Comparison of ENCODE assay signal across 25 cellular contexts in the genomic region with DNA sequence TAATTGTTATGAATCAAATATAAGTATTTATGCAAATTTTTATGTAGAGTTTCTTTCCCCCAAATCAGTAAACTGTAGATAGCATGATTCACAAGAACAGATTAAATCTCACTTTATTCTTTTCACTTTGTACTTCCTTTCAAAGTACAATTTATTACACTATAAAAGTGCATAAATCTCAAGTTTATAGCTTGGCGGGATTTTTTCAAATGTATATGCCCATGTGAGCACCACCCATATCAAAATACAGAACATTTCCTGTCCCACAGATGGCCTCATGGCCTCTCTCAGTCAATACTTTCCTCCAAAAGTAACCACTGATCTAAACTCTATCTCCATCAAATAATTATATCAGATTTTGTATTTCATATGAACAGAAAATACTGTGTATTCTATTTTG.
DNase-seq lines count a peak whose midpoint lies in the region; FAIRE-seq and TF ChIP-seq lines count a peak whose summit lies in the region.
"Had no signal": no experiment of that assay in that cellular context is flagged by ENCODE, and none has a peak within 500 bp of the region (broad histone marks: within the 10 kb centered on the region; RNA-seq: fewer than 3 reads in every experiment).

No MANE protein-coding gene starts in this region.

- H3K27ac ChIP-seq in BLaER1 treated with 17β-estradiol and CSF1 and Interleukin-3, amounts not matched to agents 10 nM and 100 nM = peak overlapping the region in 6 of 11 experiments; percentile 43 to 73 (median 64); a peak in 12 of 22 replicates
- H3K27ac ChIP-seq in astrocyte (ENCODE audit: low read depth, low read length) = no peak overlapping the region

- H2AFZ ChIP-seq in astrocyte (ENCODE audit: low read depth, low read length) = no peak overlapping the region

- peaks cover 30% of the 10 kb centered on the region for H3K4me1 Mint-ChIP-seq in astrocyte (ENCODE audit: low read depth, unreplicated experiment)

- H3K4me1 ChIP-seq in BLaER1 treated with 17β-estradiol and CSF1 and Interleukin-3, amounts not matched to agents 10 nM and 100 nM = peaks cover 27 to 78% (median 60%) of the 10 kb centered on the region in 10 experiments
- H3K4me1 ChIP-seq in astrocyte (ENCODE audit: insufficient read depth, low read length) = peaks cover 20% of the 10 kb centered on the region
- H3K4me1 ChIP-seq: BE2C had no signal

- no peak for TF ChIP-seq CTCF in astrocyte (IDR thresholded peaks at IDR 0.05; ENCODE audit: insufficient read depth, low read depth, low read length)

- H3K4me3 Mint-ChIP-seq in astrocyte (ENCODE audit: unreplicated experiment) = no peak overlapping the region
- H3K4me3 Mint-ChIP-seq: CD14-positive monocyte; CD4-positive, alpha-beta memory T cell; CD4-positive, CD25-positive, alpha-beta regulatory T cell; CD8-positive, alpha-beta memory T cell had no signal

- H3K9me3 ChIP-seq in BLaER1 treated with 17β-estradiol and CSF1 and Interleukin-3, amounts not matched to agents 10 nM and 100 nM (replicated peaks in 1 of 11) = peaks cover 0 to 29% (median 20%) of the 10 kb centered on the region in 11 experiments; a peak in 18 of 22 replicates
- no peaks in the 10 kb centered on the region for H3K9me3 ChIP-seq in astrocyte (ENCODE audit: insufficient read depth, low read depth, low read length)
- H3K9me3 ChIP-seq: BE2C had no signal

- H3K9me3 Mint-ChIP-seq in astrocyte (ENCODE audit: unreplicated experiment) = peaks cover 2% of the 10 kb centered on the region

- peak overlapping the region in 2 of 11 experiments; percentile 16 to 48; a peak in 3 of 22 replicates for H3K9ac ChIP-seq in BLaER1 treated with 17β-estradiol and CSF1 and Interleukin-3, amounts not matched to agents 10 nM and 100 nM
- no peak overlapping the region for H3K9ac ChIP-seq in astrocyte (ENCODE audit: low read length)

- FAIRE-seq in astrocyte (lab: Jason Lieb, UNC) = peak; percentile 20
- FAIRE-seq: A204.1, GM12878, GM12892, GM18507 had no signal

- peaks cover 0 to 22% (median 0%) of the 10 kb centered on the region in 11 experiments; a peak in 5 of 22 replicates for H3K27me3 ChIP-seq in BLaER1 treated with 17β-estradiol and CSF1 and Interleukin-3, amounts not matched to agents 10 nM and 100 nM
- peaks cover 12% of the 10 kb centered on the region for H3K27me3 ChIP-seq in astrocyte (ENCODE audit: insufficient read depth, low read length)
- H3K27me3 ChIP-seq: BE2C had no signal

- no peaks in the 10 kb centered on the region for H4K20me1 ChIP-seq in BLaER1 treated with 17β-estradiol and CSF1 and Interleukin-3, amounts not matched to agents 10 nM and 100 nM
- H4K20me1 ChIP-seq in astrocyte (ENCODE audit: insufficient read depth, low read length) = no peaks in the 10 kb centered on the region

- H3K36me3 ChIP-seq in BLaER1 treated with 17β-estradiol and CSF1 and Interleukin-3, amounts not matched to agents 10 nM and 100 nM = no peaks in the 10 kb centered on the region; a peak in 1 of 22 replicates
- no peaks in the 10 kb centered on the region for H3K36me3 ChIP-seq in astrocyte (ENCODE audit: insufficient read depth, low read length)
- H3K36me3 ChIP-seq: BE2C had no signal

- H3K36me3 Mint-ChIP-seq in astrocyte (ENCODE audit: low read depth, unreplicated experiment) = no peaks in the 10 kb centered on the region
- H3K36me3 Mint-ChIP-seq: CD14-positive monocyte; CD4-positive, alpha-beta memory T cell; CD4-positive, CD25-positive, alpha-beta regulatory T cell; CD8-positive, alpha-beta memory T cell had no signal

- H3K27ac Mint-ChIP-seq in astrocyte (ENCODE audit: unreplicated experiment) = no peak overlapping the region
- H3K27ac Mint-ChIP-seq: CD14-positive monocyte; CD4-positive, alpha-beta memory T cell; CD4-positive, CD25-positive, alpha-beta regulatory T cell; CD8-positive, alpha-beta memory T cell had no signal

- no peaks in the 10 kb centered on the region for H3K79me2 ChIP-seq in astrocyte (ENCODE audit: insufficient read depth, low read length)

- H3K4me2 ChIP-seq in BLaER1 treated with 17β-estradiol and CSF1 and Interleukin-3, amounts not matched to agents 10 nM and 100 nM = peak overlapping the region in 9 of 11 experiments; percentile 41 to 82 (median 67); a peak in 15 of 22 replicates
- H3K4me2 ChIP-seq in astrocyte (ENCODE audit: low read length) = no peak overlapping the region

- no peak for DNase-seq in astrocyte (ENCODE audit: low read depth)
- no peak for DNase-seq in stimulated activated CD4-positive, alpha-beta T cell treated with anti-CD3 and anti-CD28 coated beads, Interleukin-4, amount 100 ng/mL, for 4 hours
- DNase-seq in cerebellar cortex (ENCODE audit: low spot score) = no peak
- no peak for DNase-seq in activated CD4-positive, alpha-beta T cell treated with anti-CD3 and anti-CD28 coated beads for 48 hours
- DNase-seq: 8988T; ACHN; BE2C; C1 segment of cervical spinal cord; CD4-positive, alpha-beta memory T cell; CD4-positive, CD25-positive, alpha-beta regulatory T cell; CD8-positive, alpha-beta memory T cell; COR-L47; DMS 273 treated with DMSO at 0.1 percent for 48 hours; DMS153; DMS53; DMS79; DND-41; EL; GDM1 had no signal

- H3K27me3 Mint-ChIP-seq in astrocyte (ENCODE audit: low read depth, unreplicated experiment) = no peaks in the 10 kb centered on the region
- H3K27me3 Mint-ChIP-seq: CD4-positive, alpha-beta memory T cell; CD4-positive, CD25-positive, alpha-beta regulatory T cell; CD8-positive, alpha-beta memory T cell had no signal

- peak overlapping the region in 2 of 10 experiments; percentile 39 to 46; a peak in 3 of 20 replicates for H3K4me3 ChIP-seq in BLaER1 treated with 17β-estradiol and CSF1 and Interleukin-3, amounts not matched to agents 10 nM and 100 nM
- no peak overlapping the region for H3K4me3 ChIP-seq in astrocyte (ENCODE audit: insufficient read depth, low read depth, low read length)
- H3K4me3 ChIP-seq: GM12878 had no signal
